1 cellular context compared by ENCODE assay signal in genomic region chr2:174051039-174051438, GRCh38.
TF ChIP-seq lines count a peak whose summit lies in the region.

No MANE protein-coding gene starts in this region.

TF ChIP-seq in HCT116, 20 proteins besides CTCF, POLR2A, EP300 and RAD21:
- TF ChIP-seq FOSL1 (IDR thresholded peaks at IDR 0.05; ENCODE audit: low read depth) (no peak), ZNF274 (IDR thresholded peaks at IDR 0.05; ENCODE audit: low read depth, low read length) (no peak), CEBPB (IDR thresholded peaks at IDR 0.05; ENCODE audit: low read depth) (no peak), REST (IDR thresholded peaks at IDR 0.05; ENCODE audit: low read depth) (no peak), YY1 (IDR thresholded peaks at IDR 0.05; ENCODE audit: extremely low read depth, insufficient replicate concordance, low read depth, low read length) (no peak), JUND (IDR thresholded peaks at IDR 0.05) (no peak), EZH2phosphoT487 (IDR thresholded peaks at IDR 0.05; ENCODE audit: borderline replicate concordance) (no peak), ELF1 (IDR thresholded peaks at IDR 0.05; ENCODE audit: borderline replicate concordance, low read depth) (no peak), SP1 (IDR thresholded peaks at IDR 0.05; ENCODE audit: low read depth) (no peak)
